9 cellular contexts compared by ENCODE assay signal in the genomic region with DNA sequence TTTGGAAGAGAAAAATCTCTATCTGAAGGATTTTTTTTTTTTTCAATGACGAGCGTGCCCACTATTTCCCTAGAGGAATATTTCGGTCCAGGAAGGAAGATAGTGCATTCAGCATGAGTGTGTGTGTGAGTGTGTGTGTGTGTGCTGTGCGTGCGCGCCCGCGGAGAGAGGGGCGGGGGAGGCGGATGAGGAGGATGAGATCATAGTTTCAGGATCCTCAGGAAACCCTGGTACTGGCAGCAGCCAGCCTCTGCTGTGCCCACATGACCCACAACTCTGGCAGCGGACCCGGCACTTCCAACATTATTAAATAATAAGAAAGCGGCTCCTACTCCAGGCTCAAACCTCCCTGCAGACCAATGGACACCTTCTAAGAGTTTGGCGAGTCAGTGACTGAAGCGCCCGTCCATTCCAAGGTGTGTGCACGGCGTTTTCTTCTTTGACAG.
A peak's percentile ranks its signal among the peaks of the same experiment; 100 is the strongest.
DNase-seq lines count a peak whose midpoint lies in the region; FAIRE-seq and TF ChIP-seq lines count a peak whose summit lies in the region.
"Had no signal": no experiment of that assay in that cellular context is flagged by ENCODE, and none has a peak within 500 bp of the region (broad histone marks: within the 10 kb centered on the region; RNA-seq: fewer than 3 reads in every experiment).

No MANE protein-coding gene starts in this region.

- H3K36me3 ChIP-seq in fibroblast of lung (ENCODE audit: control insufficient read depth, insufficient read depth, low read length) = no peaks in the 10 kb centered on the region
- H3K36me3 ChIP-seq in mucosa of rectum (ENCODE audit: control insufficient read depth in 2 of 2, insufficient read depth in 2 of 2, low read length in 2 of 2) = no peaks in the 10 kb centered on the region

- peaks cover 3% of the 10 kb centered on the region for H3K27me3 ChIP-seq in fibroblast of lung (ENCODE audit: control insufficient read depth, insufficient read depth, low read length)
- H3K27me3 ChIP-seq in mucosa of rectum (ENCODE audit: control insufficient read depth in 2 of 2, insufficient read depth in 2 of 2, low read length in 2 of 2) = peaks cover 5 to 10% of the 10 kb centered on the region in 2 donors

- H3K9me3 ChIP-seq in fibroblast of lung (ENCODE audit: control insufficient read depth, insufficient read depth, low read depth, low read length) (no peaks in the 10 kb centered on the region), mucosa of rectum (ENCODE audit: control insufficient read depth in 2 of 2, low read length in 2 of 2) (no peaks in the 10 kb centered on the region)

- H3K4me3 Mint-ChIP-seq in T-helper 1 cell treated with Interleukin-12 subunit alpha and Interleukin-12 subunit beta and Interleukin-4 antibody, amounts not matched to agents 30 μg/mL and 1 μg/mL, for 36 hours = peak overlapping the region; percentile 46
- H3K4me3 Mint-ChIP-seq: activated naive CD8-positive, alpha-beta T cell had no signal

- H3K4me1 ChIP-seq in fibroblast of lung (ENCODE audit: control insufficient read depth, extremely low read depth, insufficient read depth, low read length) = no peaks in the 10 kb centered on the region
- no peaks in the 10 kb centered on the region for H3K4me1 ChIP-seq in mucosa of rectum (ENCODE audit: control insufficient read depth in 2 of 2, insufficient read depth in 2 of 2, low read length in 2 of 2)

- H3K4me3 ChIP-seq in HFF-Myc (replicated peaks; ENCODE audit: low read depth, low read length) (0 out of 2 replicates have a peak overlapping the region, but pooled peaks have one; percentile 15), fibroblast of lung (replicated peaks in 1 of 4; ENCODE audit: control extremely low read depth in 1 of 4, insufficient read depth in 1 of 4, low read depth in 3 of 4, low read length in 4 of 4) (peak overlapping the region; percentile 47 to 58 (median 54)), mucosa of rectum (ENCODE audit: low read length in 2 of 2) (peak overlapping the region; percentile 39 to 57)

- H3K9me3 Mint-ChIP-seq in T-helper 1 cell treated with Interleukin-12 subunit alpha and Interleukin-12 subunit beta and Interleukin-4 antibody, amounts not matched to agents 30 μg/mL and 1 μg/mL, for 36 hours = no peaks in the 10 kb centered on the region

- H4K20me1 ChIP-seq in fibroblast of lung (ENCODE audit: control insufficient read depth, extremely low read depth, insufficient read depth, low read length) = no peaks in the 10 kb centered on the region

- peak overlapping the region; percentile 66 for H3K4me2 ChIP-seq in fibroblast of lung (ENCODE audit: extremely low read depth, insufficient read depth, low read length)

- H3K4me1 Mint-ChIP-seq in T-helper 1 cell treated with Interleukin-12 subunit alpha and Interleukin-12 subunit beta and Interleukin-4 antibody, amounts not matched to agents 30 μg/mL and 1 μg/mL, for 36 hours (ENCODE audit: low read depth) = peaks cover 4% of the 10 kb centered on the region

- H3K79me2 ChIP-seq in fibroblast of lung (ENCODE audit: control insufficient read depth, insufficient read depth, low read length) = no peaks in the 10 kb centered on the region

- H3K27ac ChIP-seq in fibroblast of lung (ENCODE audit: insufficient read depth, low read length) (no peak overlapping the region), mucosa of rectum (ENCODE audit: low read depth in 2 of 2, low read length in 2 of 2) (no peak overlapping the region)

- FAIRE-seq in urothelium cell line (lab: Jason Lieb, UNC) = peak; percentile 32

- no peaks in the 10 kb centered on the region for H3K36me3 Mint-ChIP-seq in T-helper 1 cell treated with Interleukin-12 subunit alpha and Interleukin-12 subunit beta and Interleukin-4 antibody, amounts not matched to agents 30 μg/mL and 1 μg/mL, for 36 hours (ENCODE audit: low read depth)
- H3K36me3 Mint-ChIP-seq: activated naive CD8-positive, alpha-beta T cell had no signal

- TF ChIP-seq CTCF in HFF-Myc (IDR thresholded peaks at IDR 0.05; ENCODE audit: low read depth, low read length, missing control alignments) (no peak), fibroblast of lung (conservative IDR thresholded peaks at IDR 0.05 in 1 of 2, IDR thresholded peaks at IDR 0.05 in 1 of 2; ENCODE audit: low read depth in 1 of 2, low read length in 2 of 2) (no peak)

- H3K27ac Mint-ChIP-seq in T-helper 1 cell treated with Interleukin-12 subunit alpha and Interleukin-12 subunit beta and Interleukin-4 antibody, amounts not matched to agents 30 μg/mL and 1 μg/mL, for 36 hours = no peak overlapping the region
- H3K27ac Mint-ChIP-seq: activated naive CD8-positive, alpha-beta T cell had no signal

- H3K27me3 Mint-ChIP-seq in T-helper 1 cell treated with Interleukin-12 subunit alpha and Interleukin-12 subunit beta and Interleukin-4 antibody, amounts not matched to agents 30 μg/mL and 1 μg/mL, for 36 hours (ENCODE audit: low read depth) = peaks cover 47% of the 10 kb centered on the region

- DNase-seq in SIG-M5 treated with dmso at 0.1 percent for 504 hours (lab: John Stamatoyannopoulos, UW; ENCODE audit: unreplicated experiment) = peak; percentile 66
- DNase-seq in SIG-M5 (lab: John Stamatoyannopoulos, UW) = no peak
- DNase-seq in HFF-Myc (ENCODE audit: extremely low read depth, low read depth) = peak; percentile 1
- DNase-seq in NCI-H128 (lab: John Stamatoyannopoulos, UW; ENCODE audit: unreplicated experiment) = peak; percentile 42
- DNase-seq in fibroblast of lung (ENCODE audit: low read depth in 2 of 2) = peak; percentile 75 to 89
- peak; percentile 64 for DNase-seq in urothelium cell line (ENCODE audit: low spot score)

- peak overlapping the region; percentile 45 for H3K9ac ChIP-seq in fibroblast of lung (ENCODE audit: insufficient read depth, low read length)
- H3K9ac ChIP-seq in mucosa of rectum (ENCODE audit: low read depth in 1 of 2, low read length in 2 of 2) = no peak overlapping the region

- H2AFZ ChIP-seq in fibroblast of lung (ENCODE audit: low read length) = peak overlapping the region; percentile 68
